2 cellular contexts compared by ENCODE assay signal in genomic region chr2:130529545-130529944, GRCh38. TPM values are rescaled to one million over a fixed set of nuclear protein-coding genes. Genes with fewer than 3 reads are reported as not detected.
"Had no signal": no experiment of that assay in that cellular context is flagged by ENCODE, and none has a peak within 500 bp of the region (broad histone marks: within the 10 kb centered on the region; RNA-seq: fewer than 3 reads in every experiment).

No MANE protein-coding gene starts in this region.

RNA-seq across cellular contexts. Expression of gene CFC1B, which starts 8.5 kb away (rescaled TPM):
- total RNA-seq: G401, GM12878 had no signal
- polyA plus RNA-seq: GM12878 had no signal

RNA-seq across cellular contexts. Expression of gene POTEI, which starts 20.4 kb away (rescaled TPM):
- total RNA-seq: G401 had no signal
